In genomic region chr3:48202691-48203090, GRCh38 we compare ENCODE assay signal across 2 cellular contexts.
TF ChIP-seq lines count a peak whose summit lies in the region.

No MANE protein-coding gene starts in this region.

TF ChIP-seq in GM23338, 12 proteins besides CTCF, POLR2A, EP300 and RAD21:
- no peak for TF ChIP-seq EZH2 (IDR thresholded peaks at IDR 0.05; ENCODE audit: low read depth, unreplicated experiment)
- TF ChIP-seq NANOG (IDR thresholded peaks at IDR 0.05; ENCODE audit: borderline replicate concordance) = no peak
- TF ChIP-seq ZNF114 (CRISPR knock-in tag; IDR thresholded peaks at IDR 0.05) = no peak
- no peak for TF ChIP-seq POLR2AphosphoS5 (IDR thresholded peaks at IDR 0.05; ENCODE audit: low read depth)

TF ChIP-seq in K562, 482 proteins besides CTCF, POLR2A, EP300 and RAD21:
- TF ChIP-seq TCF3 (CRISPR knock-in tag; IDR thresholded peaks at IDR 0.05) (no peak), ETV6 (IDR thresholded peaks at IDR 0.05; ENCODE audit: borderline replicate concordance in 1 of 2, low read depth in 2 of 2, low read length in 1 of 2) (no peak), ETV6 (CRISPR knock-in tag; IDR thresholded peaks at IDR 0.05; ENCODE audit: borderline replicate concordance) (no peak), KAT2B (IDR thresholded peaks at IDR 0.05; ENCODE audit: low read depth, low read length) (no peak), ZNF764 (CRISPR knock-in tag; IDR thresholded peaks at IDR 0.05; ENCODE audit: low read depth) (no peak), PHF20 (IDR thresholded peaks at IDR 0.05; ENCODE audit: partially characterized antibody) (no peak), STAT6 (CRISPR knock-in tag; IDR thresholded peaks at IDR 0.05) (no peak), ZBTB49 (CRISPR knock-in tag; IDR thresholded peaks at IDR 0.05; ENCODE audit: borderline replicate concordance) (no peak), FOS (IDR thresholded peaks at IDR 0.05; ENCODE audit: extremely low read depth, insufficient read length) (no peak)
TF ChIP-seq in K562: peak in this region for 0.
